ENCODE assay signal across 22 cellular contexts in genomic region chr11:134665571-134666268, GRCh38.
"Had no signal": no experiment of that assay in that cellular context is flagged by ENCODE, and none has a peak within 500 bp of the region (broad histone marks: within the 10 kb centered on the region; RNA-seq: fewer than 3 reads in every experiment).

No MANE protein-coding gene starts in this region.

- DNase-seq: activated CD4-positive, alpha-beta T cell treated with anti-CD3 and anti-CD28 coated beads, Interleukin-2, amount 50 U/mL, for 1 hour; activated effector memory CD4-positive, alpha-beta T cell treated with Interleukin-2 at 50 U/mL for 16 hours; activated naive CD4-positive, alpha-beta T cell treated with anti-CD3 and anti-CD28 coated beads, Interleukin-2, amount 50 U/mL, for 16 hours; activated naive CD8-positive, alpha-beta T cell treated with anti-CD3 and anti-CD28 coated beads, Interleukin-2, amount 50 U/mL, for 24 hours; activated T-cell treated with anti-CD3 and anti-CD28 coated beads, Interleukin-2, amount 50 U/mL, for 72 hours; dermis blood vessel endothelial cell; effector memory CD4-positive, alpha-beta T cell; left ventricle myocardium superior; naive thymus-derived CD4-positive, alpha-beta T cell; ovary; right cardiac atrium; stimulated activated CD8-positive, alpha-beta memory T cell treated with anti-CD3 and anti-CD28 coated beads, Interleukin-4, amount 100 ng/mL, for 48 hours; stimulated activated naive B cell treated with anti-CD40 and anti-IgM and Interleukin-4, amounts not matched to agents 10 μg/mL and 1 μg/mL and 100 μg/mL, for 72 hours; T-helper 9 cell; testis; trophoblast cell had no signal

- H3K9me3 Mint-ChIP-seq: activated naive CD8-positive, alpha-beta T cell treated with anti-CD3 and anti-CD28 coated beads, Interleukin-2, amount 50 U/mL, for 24 hours; activated T-cell treated with anti-CD3 and anti-CD28 coated beads, Interleukin-2, amount 50 U/mL, for 72 hours; neural crest cell had no signal

- H3K36me3 Mint-ChIP-seq: memory B cell; naive thymus-derived CD4-positive, alpha-beta T cell; stimulated activated naive B cell treated with anti-CD40 and anti-IgM and Interleukin-4, amounts not matched to agents 10 μg/mL and 1 μg/mL and 100 μg/mL, for 72 hours had no signal

- H3K27ac Mint-ChIP-seq: activated naive CD8-positive, alpha-beta T cell treated with anti-CD3 and anti-CD28 coated beads, Interleukin-2, amount 50 U/mL, for 24 hours; activated T-cell treated with anti-CD3 and anti-CD28 coated beads, Interleukin-2, amount 50 U/mL, for 72 hours; memory B cell; naive thymus-derived CD4-positive, alpha-beta T cell; stimulated activated naive B cell treated with anti-CD40 and anti-IgM and Interleukin-4, amounts not matched to agents 10 μg/mL and 1 μg/mL and 100 μg/mL, for 72 hours had no signal

- H3K4me1 ChIP-seq: testis had no signal

- H3K4me3 ChIP-seq: ovary, skin epidermis, testis had no signal

- H3K36me3 ChIP-seq: ovary had no signal

- H3K4me1 Mint-ChIP-seq: activated naive CD8-positive, alpha-beta T cell treated with anti-CD3 and anti-CD28 coated beads, Interleukin-2, amount 50 U/mL, for 24 hours; memory B cell; naive thymus-derived CD4-positive, alpha-beta T cell; stimulated activated naive B cell treated with anti-CD40 and anti-IgM and Interleukin-4, amounts not matched to agents 10 μg/mL and 1 μg/mL and 100 μg/mL, for 72 hours had no signal

- FAIRE-seq: endothelial cell of umbilical vein, frontal cortex had no signal

- ATAC-seq: activated naive CD8-positive, alpha-beta T cell treated with anti-CD3 and anti-CD28 coated beads, Interleukin-2, amount 50 U/mL, for 24 hours; activated T-cell treated with anti-CD3 and anti-CD28 coated beads, Interleukin-2, amount 50 U/mL, for 72 hours; esophagus mucosa; left ventricle myocardium superior; naive thymus-derived CD4-positive, alpha-beta T cell; right cardiac atrium; stimulated activated naive B cell treated with anti-CD40 and anti-IgM and Interleukin-4, amounts not matched to agents 10 μg/mL and 1 μg/mL and 100 μg/mL, for 72 hours had no signal

- H3K27ac ChIP-seq: ovary, skin epidermis, testis had no signal

- H3K4me3 Mint-ChIP-seq: activated naive CD8-positive, alpha-beta T cell treated with anti-CD3 and anti-CD28 coated beads, Interleukin-2, amount 50 U/mL, for 24 hours; activated T-cell treated with anti-CD3 and anti-CD28 coated beads, Interleukin-2, amount 50 U/mL, for 72 hours; memory B cell; naive thymus-derived CD4-positive, alpha-beta T cell; neural crest cell; stimulated activated naive B cell treated with anti-CD40 and anti-IgM and Interleukin-4, amounts not matched to agents 10 μg/mL and 1 μg/mL and 100 μg/mL, for 72 hours had no signal

- H3K27me3 ChIP-seq: ovary, testis had no signal

- H3K9me3 ChIP-seq: ovary, testis had no signal
